10 cellular contexts compared by ENCODE assay signal in the genomic region with DNA sequence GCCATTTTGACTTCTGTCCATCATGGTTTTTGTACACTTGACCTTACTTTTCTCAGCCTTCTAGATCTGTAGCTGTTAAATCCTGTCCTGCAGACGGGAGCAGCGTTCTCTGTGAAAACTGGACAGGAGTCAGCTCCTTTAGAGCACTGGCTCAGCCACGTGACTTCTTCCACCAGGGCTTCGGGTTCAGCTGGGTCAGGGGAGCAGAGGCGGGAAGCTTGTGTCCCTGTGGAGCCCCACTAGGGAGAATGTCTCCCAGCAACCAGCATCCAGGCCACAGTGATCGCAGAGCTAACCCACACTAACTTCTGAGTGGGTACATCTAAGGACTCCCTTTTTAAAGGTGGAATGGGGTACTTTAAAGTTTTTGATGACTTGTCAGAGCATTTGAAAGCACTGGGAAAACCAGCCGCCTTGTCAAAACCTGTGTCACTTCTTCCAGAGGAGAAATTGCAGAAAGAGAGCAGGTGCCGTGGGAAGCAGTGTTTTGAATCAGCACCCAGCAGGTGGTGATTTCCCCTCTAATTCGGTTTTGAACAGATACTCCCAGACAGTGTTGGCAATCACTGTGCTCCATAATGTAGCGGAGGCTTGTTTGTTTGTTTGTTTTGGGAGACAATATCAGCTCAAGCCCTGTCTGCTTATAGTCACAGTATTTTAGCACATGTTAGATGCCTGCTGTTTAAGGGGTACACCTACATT. TPM values are rescaled to one million over a fixed set of nuclear protein-coding genes. Genes with fewer than 3 reads are reported as not detected.
DNase-seq lines count a peak whose midpoint lies in the region; TF ChIP-seq lines count a peak whose summit lies in the region.
"Had no signal": no experiment of that assay in that cellular context is flagged by ENCODE, and none has a peak within 500 bp of the region (broad histone marks: within the 10 kb centered on the region; RNA-seq: fewer than 3 reads in every experiment).

No MANE protein-coding gene starts in this region.

- no peaks in the 10 kb centered on the region for H3F3A ChIP-seq in MM.1S (ENCODE audit: insufficient read depth, low read length)

- H3K4me2 ChIP-seq in parathyroid adenoma (ENCODE audit: low read length): no peak overlapping the region
- no peak overlapping the region for H3K4me2 ChIP-seq in MM.1S (ENCODE audit: low read depth, low read length)

- peak overlapping the region; percentile 52 for H3K27ac Mint-ChIP-seq in glutamatergic neuron (ENCODE audit: unreplicated experiment)
- H3K27ac Mint-ChIP-seq: activated T-cell treated with anti-CD3 and anti-CD28 coated beads, Interleukin-2, amount 50 U/mL, for 72 hours had no signal

- H2AFZ ChIP-seq in parathyroid adenoma (peak overlapping the region; percentile 23), MM.1S (ENCODE audit: low read length) (no peak overlapping the region)

- DNase-seq in GM20000 (ENCODE audit: low spot score) (peak; percentile 31), NCI-H1105 treated with DMSO at 0.1 percent for 48 hours (lab: John Stamatoyannopoulos, UW) (peak; percentile 65), glutamatergic neuron (peak; percentile 31), LoVo (ENCODE audit: low spot score) (no peak), HUDEP-2 (lab: John Stamatoyannopoulos, UW; ENCODE audit: unreplicated experiment in 76 of 76) (no peak), MM.1S (no peak)
- DNase-seq: activated T-cell treated with anti-CD3 and anti-CD28 coated beads, Interleukin-2, amount 50 U/mL, for 72 hours; DMS153 had no signal

- no peak overlapping the region for H3K9ac ChIP-seq in parathyroid adenoma
- H3K9ac ChIP-seq in MM.1S (ENCODE audit: low read length): no peak overlapping the region

- no peak for TF ChIP-seq CTCF in GM20000 (IDR thresholded peaks at IDR 0.05; ENCODE audit: extremely low read depth, missing control alignments)
- no peak for TF ChIP-seq CTCF in glutamatergic neuron (IDR thresholded peaks at IDR 0.05; ENCODE audit: partially characterized antibody, unreplicated experiment)
- no peak for TF ChIP-seq CTCF in parathyroid adenoma (IDR thresholded peaks at IDR 0.05)
- TF ChIP-seq CTCF in MM.1S (IDR thresholded peaks at IDR 0.05; ENCODE audit: low read length): no peak

- H3K27me3 ChIP-seq in parathyroid adenoma (ENCODE audit: control insufficient read depth, insufficient read depth, low read length): no peaks in the 10 kb centered on the region
- H3K27me3 ChIP-seq in MM.1S (replicated peaks; ENCODE audit: insufficient read depth, low read length): no peaks in the 10 kb centered on the region

- H3K27me3 Mint-ChIP-seq in glutamatergic neuron (ENCODE audit: unreplicated experiment): peaks cover 3% of the 10 kb centered on the region
- H3K27me3 Mint-ChIP-seq: central memory CD8-positive, alpha-beta T cell had no signal

- peaks cover 17% of the 10 kb centered on the region for H3K4me1 Mint-ChIP-seq in glutamatergic neuron (ENCODE audit: low read depth, unreplicated experiment)
- H3K4me1 Mint-ChIP-seq: central memory CD8-positive, alpha-beta T cell had no signal

- no peak overlapping the region for H3K27ac ChIP-seq in parathyroid adenoma
- no peak overlapping the region for H3K27ac ChIP-seq in MM.1S (ENCODE audit: low read length)

- peak overlapping the region; percentile 10 for H3K4me3 Mint-ChIP-seq in glutamatergic neuron (ENCODE audit: unreplicated experiment)
- H3K4me3 Mint-ChIP-seq: activated T-cell treated with anti-CD3 and anti-CD28 coated beads, Interleukin-2, amount 50 U/mL, for 72 hours; central memory CD8-positive, alpha-beta T cell had no signal

- H3K4me1 ChIP-seq in parathyroid adenoma: peaks cover 7% of the 10 kb centered on the region
- no peaks in the 10 kb centered on the region for H3K4me1 ChIP-seq in MM.1S (ENCODE audit: low read length)

- no peaks in the 10 kb centered on the region for H4K20me1 ChIP-seq in MM.1S (ENCODE audit: insufficient read depth, low read length)

- no peaks in the 10 kb centered on the region for H3K36me3 ChIP-seq in parathyroid adenoma (ENCODE audit: control insufficient read depth, insufficient read depth, low read length)
- no peaks in the 10 kb centered on the region for H3K36me3 ChIP-seq in MM.1S (replicated peaks; ENCODE audit: insufficient read depth, low read length)

- H3K79me2 ChIP-seq in parathyroid adenoma (no peaks in the 10 kb centered on the region), MM.1S (ENCODE audit: low read length) (no peaks in the 10 kb centered on the region)

- H3K4me3 ChIP-seq in parathyroid adenoma (ENCODE audit: low read depth, low read length) (no peak overlapping the region), MM.1S (ENCODE audit: low read length) (no peak overlapping the region)

- H3K9me2 ChIP-seq in MM.1S (replicated peaks; ENCODE audit: insufficient read depth, low read length): no peaks in the 10 kb centered on the region

- H3K9me3 ChIP-seq in parathyroid adenoma (ENCODE audit: control insufficient read depth, low read length): no peaks in the 10 kb centered on the region
- no peaks in the 10 kb centered on the region for H3K9me3 ChIP-seq in MM.1S (replicated peaks; ENCODE audit: insufficient read depth, low read length)

- H3K9me3 Mint-ChIP-seq in glutamatergic neuron (ENCODE audit: unreplicated experiment): no peaks in the 10 kb centered on the region
- H3K9me3 Mint-ChIP-seq: activated T-cell treated with anti-CD3 and anti-CD28 coated beads, Interleukin-2, amount 50 U/mL, for 72 hours; central memory CD8-positive, alpha-beta T cell had no signal

- no peaks in the 10 kb centered on the region for H3K36me3 Mint-ChIP-seq in glutamatergic neuron (ENCODE audit: unreplicated experiment)

RNA-seq across cellular contexts. Expression of a gene that starts 17.9 kb away (rescaled TPM):
- 55.6 TPM for total RNA-seq in glutamatergic neuron (ENCODE audit: unreplicated experiment)

RNA-seq across cellular contexts. Expression of a gene that starts 46.8 kb away (rescaled TPM):
- 159 TPM for total RNA-seq in glutamatergic neuron (ENCODE audit: unreplicated experiment)

Comparison
In these comparisons a context has a peak if more than half of its experiments do, and no peak if none do; other contexts are left out.
1. DNase-seq: peak in GM20000 (single experiment), NCI-H1105 treated with DMSO at 0.1 percent for 48 hours (single experiment) and glutamatergic neuron (single experiment); none in LoVo (single experiment), HUDEP-2 (0 of 76) and MM.1S (single experiment).